In genomic region chr2:95275151-95275515, GRCh38 we compare ENCODE assay signal across 19 cellular contexts. TPM values are rescaled to one million over a fixed set of nuclear protein-coding genes. Genes with fewer than 3 reads are reported as not detected.
A peak's percentile ranks its signal among the peaks of the same experiment; 100 is the strongest.
DNase-seq lines count a peak whose midpoint lies in the region; ATAC-seq and TF ChIP-seq lines count a peak whose summit lies in the region.
"Had no signal": no experiment of that assay in that cellular context is flagged by ENCODE, and none has a peak within 500 bp of the region (broad histone marks: within the 10 kb centered on the region; RNA-seq: fewer than 3 reads in every experiment).

No MANE protein-coding gene starts in this region.

- H3K36me3 Mint-ChIP-seq in GM23338 (ENCODE audit: low read depth) (no peaks in the 10 kb centered on the region; the same call in 2 of the 3 replicates), progenitor cell of endocrine pancreas (ENCODE audit: insufficient read depth) (no peaks in the 10 kb centered on the region)
- H3K36me3 Mint-ChIP-seq: activated naive CD8-positive, alpha-beta T cell treated with anti-CD3 and anti-CD28 coated beads for 36 hours had no signal

- DNase-seq in GM23338 (ENCODE audit: low spot score) (no peak), left lobe of liver (ENCODE audit: low spot score) (peak; percentile 24), progenitor cell of endocrine pancreas (ENCODE audit: low spot score, unreplicated experiment) (no peak), islet precursor cell (no peak), middle frontal gyrus (ENCODE audit: extremely low spot score, low spot score) (no peak)
- DNase-seq: activated CD4-positive, alpha-beta T cell treated with anti-CD3 and anti-CD28 coated beads for 1 hour; activated naive CD8-positive, alpha-beta T cell treated with anti-CD3 and anti-CD28 coated beads for 36 hours; AML-193; effector memory CD4-positive, alpha-beta T cell; HFFc6; MV-4-11; NCI-H82; stimulated activated CD4-positive, alpha-beta T cell treated with anti-CD3 and anti-CD28 coated beads, Interleukin-12 subunit alpha, Interleukin-12 subunit beta, amount 100 ng/mL, for 4 hours had no signal

- H3K36me3 ChIP-seq in GM23338 (ENCODE audit: insufficient read depth), result no peaks in the 10 kb centered on the region
- H3K36me3 ChIP-seq: cardiac muscle cell had no signal

- H3K4me1 Mint-ChIP-seq in GM23338 (peaks cover 31% of the 10 kb centered on the region; the same call in 2 of the 3 replicates), progenitor cell of endocrine pancreas (ENCODE audit: low read depth) (peaks cover 8% of the 10 kb centered on the region)
- H3K4me1 Mint-ChIP-seq: activated naive CD8-positive, alpha-beta T cell treated with anti-CD3 and anti-CD28 coated beads for 36 hours had no signal

- no peak overlapping the region for H3K27ac Mint-ChIP-seq in GM23338
- H3K27ac Mint-ChIP-seq in progenitor cell of endocrine pancreas, result no peak overlapping the region
- H3K27ac Mint-ChIP-seq: activated naive CD8-positive, alpha-beta T cell treated with anti-CD3 and anti-CD28 coated beads for 36 hours; HFFc6; T-helper 1 cell treated with Interleukin-12 subunit alpha and Interleukin-12 subunit beta and Interleukin-4 antibody, amounts not matched to agents 30 μg/mL and 1 μg/mL, for 36 hours had no signal

- H3K4me1 ChIP-seq in GM23338 (ENCODE audit: insufficient read depth), result peaks cover 8% of the 10 kb centered on the region

- H3K9me3 Mint-ChIP-seq in GM23338, result no peaks in the 10 kb centered on the region; the same call in 2 of the 3 replicates
- no peaks in the 10 kb centered on the region for H3K9me3 Mint-ChIP-seq in progenitor cell of endocrine pancreas (ENCODE audit: low read depth)
- H3K9me3 Mint-ChIP-seq: activated naive CD8-positive, alpha-beta T cell treated with anti-CD3 and anti-CD28 coated beads for 36 hours; HFFc6; T-helper 1 cell treated with Interleukin-12 subunit alpha and Interleukin-12 subunit beta and Interleukin-4 antibody, amounts not matched to agents 30 μg/mL and 1 μg/mL, for 36 hours had no signal

- H3K4me3 ChIP-seq in GM23338, result no peak overlapping the region
- H3K4me3 ChIP-seq: cardiac muscle cell had no signal

- no peak overlapping the region for H3K27ac ChIP-seq in GM23338 (ENCODE audit: low read depth)
- peak overlapping the region; percentile 93 for H3K27ac ChIP-seq in VCaP
- H3K27ac ChIP-seq: cardiac muscle cell had no signal

- H2AFZ ChIP-seq in GM23338, result no peak overlapping the region

- no peaks in the 10 kb centered on the region for H3K79me2 ChIP-seq in GM23338 (replicated peaks; ENCODE audit: insufficient read depth)

- no peaks in the 10 kb centered on the region for H3F3A ChIP-seq in GM23338 (replicated peaks; ENCODE audit: low read depth)

- H3K27me3 Mint-ChIP-seq in GM23338 (ENCODE audit: insufficient read depth, low read depth, poor library complexity) (peaks cover 19% of the 10 kb centered on the region), progenitor cell of endocrine pancreas (no peaks in the 10 kb centered on the region)
- H3K27me3 Mint-ChIP-seq: activated naive CD8-positive, alpha-beta T cell treated with anti-CD3 and anti-CD28 coated beads for 36 hours had no signal

- H4K20me1 ChIP-seq in GM23338 (replicated peaks; ENCODE audit: insufficient read depth), result no peaks in the 10 kb centered on the region

- no peaks in the 10 kb centered on the region for H3K27me3 ChIP-seq in GM23338 (ENCODE audit: insufficient read depth)
- H3K27me3 ChIP-seq: cardiac muscle cell had no signal

- ATAC-seq in GM23338 (no peak), left lobe of liver (no peak), GM18502 (IDR thresholded peaks at IDR 0.05; ENCODE audit: poor library complexity, unreplicated experiment) (no peak), GM21390 (IDR thresholded peaks at IDR 0.05; ENCODE audit: unreplicated experiment) (no peak)

- H3K9me2 ChIP-seq in GM23338 (ENCODE audit: insufficient read depth), result no peaks in the 10 kb centered on the region

- peak overlapping the region; percentile 68 for H3K4me2 ChIP-seq in GM23338

- no peak for TF ChIP-seq CTCF in GM23338 (conservative IDR thresholded peaks at IDR 0.05; ENCODE audit: low read depth in 2 of 2)
- no peak for TF ChIP-seq CTCF in VCaP (conservative IDR thresholded peaks at IDR 0.05)
- TF ChIP-seq CTCF in progenitor cell of endocrine pancreas (IDR thresholded peaks at IDR 0.05; ENCODE audit: unreplicated experiment), result no peak

- H3K4me3 Mint-ChIP-seq in GM23338 (no peak overlapping the region), progenitor cell of endocrine pancreas (ENCODE audit: low read depth) (peak overlapping the region; percentile 48)
- H3K4me3 Mint-ChIP-seq: activated naive CD8-positive, alpha-beta T cell treated with anti-CD3 and anti-CD28 coated beads for 36 hours; HFFc6; T-helper 1 cell treated with Interleukin-12 subunit alpha and Interleukin-12 subunit beta and Interleukin-4 antibody, amounts not matched to agents 30 μg/mL and 1 μg/mL, for 36 hours had no signal

TF ChIP-seq in GM23338, 12 proteins besides CTCF, POLR2A, EP300 and RAD21 (continues in another document):
- TF ChIP-seq STAT1 (IDR thresholded peaks at IDR 0.05; ENCODE audit: unreplicated experiment), result no peak
- TF ChIP-seq CREB1 (CRISPR knock-in tag; IDR thresholded peaks at IDR 0.05; ENCODE audit: low read depth), result no peak
- no peak for TF ChIP-seq REST (IDR thresholded peaks at IDR 0.05; ENCODE audit: unreplicated experiment)

RNA-seq across cellular contexts. Expression of gene PROM2, which starts 0.9 kb away (rescaled TPM):
- 2.2 TPM in 2 replicates for total RNA-seq in GM23338 (2014; rRNA removed; shearing (Covaris generic))
- 1.1 and 2.1 TPM in 2 replicates for polyA plus RNA-seq in GM23338 (2016; fragmentation: Nextera tagmentation; extraction: Ambion mirVana)
- total RNA-seq in left lobe of liver, result 1.1 TPM
- 14.2 and 16.9 TPM in 2 replicates for total RNA-seq in progenitor cell of endocrine pancreas

RNA-seq across cellular contexts. Expression of gene KCNIP3, which starts 22.0 kb away (rescaled TPM):
- total RNA-seq in GM23338 (2014; rRNA removed; shearing (Covaris generic)), result 0.83 and 2.6 TPM in 2 replicates
- 0.32 and 0.45 TPM in 2 replicates for polyA plus RNA-seq in GM23338 (2016; fragmentation: Nextera tagmentation; extraction: Ambion mirVana)
- 1.6 TPM for total RNA-seq in left lobe of liver
- total RNA-seq in progenitor cell of endocrine pancreas, result 4.3 and 6.3 TPM in 2 replicates
- total RNA-seq: activated naive CD8-positive, alpha-beta T cell treated with anti-CD3 and anti-CD28 coated beads for 36 hours; lung microvascular endothelial cell had no signal
